Comparison of ENCODE assay signal across 8 cellular contexts in genomic region chr12:100267603-100268281, GRCh38. TPM values are rescaled to one million over a fixed set of nuclear protein-coding genes. Genes with fewer than 3 reads are reported as not detected.
DNase-seq lines count a peak whose midpoint lies in the region; ATAC-seq and TF ChIP-seq lines count a peak whose summit lies in the region.

No MANE protein-coding gene starts in this region.

- no peaks in the 10 kb centered on the region for H3K36me3 ChIP-seq in Peyer's patch

- H3K9me3 ChIP-seq in Peyer's patch, result no peaks in the 10 kb centered on the region

- peak; percentile 15 for ATAC-seq in HG02885 (IDR thresholded peaks at IDR 0.05; ENCODE audit: poor library complexity, unreplicated experiment)

- peak overlapping the region; percentile 84 to 96 (median 88) for H3K4me3 ChIP-seq in Peyer's patch
- H3K4me3 ChIP-seq in choroid plexus epithelial cell (ENCODE audit: low read depth, low read length), result peak overlapping the region; percentile 78

- H3K27ac ChIP-seq in Peyer's patch, result peak overlapping the region; percentile 84 to 98 (median 96)

- DNase-seq in activated T-cell treated with anti-CD3 and anti-CD28 coated beads for 24 hours (ENCODE audit: low read depth) (peak; percentile 8), activated T-cell treated with anti-CD3 and anti-CD28 coated beads for 4 hours (no peak), Peyer's patch (peak in 1 of 3 donors; percentile 18), choroid plexus epithelial cell (ENCODE audit: low read depth) (peak; percentile 42), medulla oblongata (ENCODE audit: extremely low spot score) (peak; percentile 34), stromal cell of bone marrow (ENCODE audit: low read depth) (peak; percentile 10), DMS153 (lab: John Stamatoyannopoulos, UW) (no peak)

- TF ChIP-seq CTCF in Peyer's patch (IDR thresholded peaks at IDR 0.05) (no peak), choroid plexus epithelial cell (conservative IDR thresholded peaks at IDR 0.05; ENCODE audit: low read depth, low read length) (no peak)

- H3K4me1 ChIP-seq in Peyer's patch, result peaks cover 0 to 28% (median 0%) of the 10 kb centered on the region in 4 donors

- no peaks in the 10 kb centered on the region for H3K27me3 ChIP-seq in Peyer's patch

- no peak for TF ChIP-seq POLR2A in Peyer's patch (IDR thresholded peaks at IDR 0.05)

RNA-seq across cellular contexts. Expression of gene SCYL2, which starts 0.8 kb away (rescaled TPM):
- total RNA-seq in Peyer's patch, result 10 to 100 TPM; 47.5 to 73.4 (median 52.6) TPM

RNA-seq across cellular contexts. Expression of gene DEPDC4, which starts 0.9 kb away (rescaled TPM):
- 1 to 10 TPM in 2 of 4 donors, not detected in 2; 1.4 to 2.0 TPM for total RNA-seq in Peyer's patch

Comparison
In these comparisons a context has a peak if more than half of its experiments do, and no peak if none do; other contexts are left out.
1. DNase-seq: peak in activated T-cell treated with anti-CD3 and anti-CD28 coated beads for 24 hours (single experiment), choroid plexus epithelial cell (single experiment), medulla oblongata (single experiment) and stromal cell of bone marrow (single experiment); none in activated T-cell treated with anti-CD3 and anti-CD28 coated beads for 4 hours (single experiment) and DMS153 (single experiment).